Comparison of ENCODE assay signal across 1 cellular context in the genomic region with DNA sequence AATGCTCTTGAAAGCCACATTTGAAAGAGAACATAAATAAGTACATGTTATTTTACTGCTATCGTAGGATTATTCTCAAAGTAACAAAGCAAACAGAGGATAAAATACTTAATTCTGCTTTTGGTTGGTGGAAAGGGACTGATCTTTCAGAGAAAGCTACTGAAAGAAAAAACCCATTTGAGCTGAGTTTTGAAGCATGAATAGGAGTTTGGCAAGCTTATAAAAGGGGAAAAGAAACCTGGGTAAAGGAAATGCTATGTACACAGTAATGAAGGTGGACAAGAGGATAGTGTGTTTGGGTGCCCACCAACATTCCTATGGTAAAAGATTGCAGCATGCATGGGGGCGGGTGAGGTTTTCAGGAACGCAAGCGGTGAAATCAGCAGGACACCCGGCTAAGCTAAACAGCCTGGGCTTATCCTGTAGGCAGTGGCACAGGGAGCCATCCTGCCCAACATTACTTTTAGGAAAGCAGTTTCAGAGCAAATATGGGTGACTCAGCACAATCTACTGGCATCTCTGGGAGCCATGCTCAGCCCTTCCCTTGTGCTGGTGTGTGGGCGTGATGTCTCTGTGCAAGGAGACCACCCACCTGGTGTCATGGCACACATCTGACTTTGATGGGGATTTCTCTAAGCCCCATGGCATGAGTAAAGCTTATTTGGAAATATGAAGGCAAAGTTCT.
A peak's percentile ranks its signal among the peaks of the same experiment; 100 is the strongest.
TF ChIP-seq lines count a peak whose summit lies in the region.

No MANE protein-coding gene starts in this region.

TF ChIP-seq in H1, 55 proteins besides CTCF, POLR2A, EP300 and RAD21:
- TF ChIP-seq MAFK (IDR thresholded peaks at IDR 0.05; ENCODE audit: low read depth, low read length), result peak; percentile 57; the same call in 1 of the 2 replicates
- no peak for TF ChIP-seq KDM5A (IDR thresholded peaks at IDR 0.05; ENCODE audit: low read length)
- TF ChIP-seq CHD2 (IDR thresholded peaks at IDR 0.05; ENCODE audit: low read length), result no peak
- no peak for TF ChIP-seq SIX5 (IDR thresholded peaks at IDR 0.05; ENCODE audit: low read depth, low read length)
- TF ChIP-seq BACH1 (IDR thresholded peaks at IDR 0.05; ENCODE audit: low read length), result peak; percentile 83
